In genomic region chr15:55968923-55969322, GRCh38 we compare ENCODE assay signal across 28 cellular contexts.
"Had no signal": no experiment of that assay in that cellular context is flagged by ENCODE, and none has a peak within 500 bp of the region (broad histone marks: within the 10 kb centered on the region; RNA-seq: fewer than 3 reads in every experiment).

No MANE protein-coding gene starts in this region.

- H3K27ac ChIP-seq: ascending aorta, dorsolateral prefrontal cortex, WERI-Rb-1 had no signal

- H3K9me3 Mint-ChIP-seq: activated CD4-positive, alpha-beta memory T cell treated with anti-CD3 and anti-CD28 coated beads, Interleukin-2, amount 10 ng/mL, durations not matched to agents 7 days and 5 days; activated naive CD4-positive, alpha-beta T cell treated with anti-CD3 and anti-CD28 coated beads, Interleukin-2, amount 10 ng/mL, durations not matched to agents 7 days and 5 days; central memory CD8-positive, alpha-beta T cell; dendritic cell treated with granulocyte-macrophage colony-stimulating factor and Interleukin-4, amounts not matched to agents 40 ng/mL and 50 ng/mL, for 4 days; T-helper 2 cell treated with Interferon-gamma antibody and Interleukin-4, amounts not matched to agents 5 μg/mL and 100 μg/mL, for 36 hours had no signal

- H3K4me3 ChIP-seq: ascending aorta, dorsolateral prefrontal cortex had no signal

- H3K4me1 Mint-ChIP-seq: activated CD4-positive, alpha-beta memory T cell treated with anti-CD3 and anti-CD28 coated beads, Interleukin-2, amount 10 ng/mL, durations not matched to agents 7 days and 5 days; activated CD4-positive, alpha-beta T cell treated with anti-CD3 and anti-CD28 coated beads, Interleukin-2, amount 10 ng/mL, durations not matched to agents 7 days and 5 days; activated naive CD4-positive, alpha-beta T cell treated with anti-CD3 and anti-CD28 coated beads, Interleukin-2, amount 10 ng/mL, durations not matched to agents 7 days and 5 days; activated naive CD8-positive, alpha-beta T cell treated with anti-CD3 and anti-CD28 coated beads, Interleukin-2, amount 10 ng/mL, durations not matched to agents 7 days and 5 days; brain; central memory CD8-positive, alpha-beta T cell; endodermal cell had no signal

- H3K27ac Mint-ChIP-seq: activated CD4-positive, alpha-beta memory T cell treated with anti-CD3 and anti-CD28 coated beads, Interleukin-2, amount 10 ng/mL, durations not matched to agents 7 days and 5 days; activated CD4-positive, alpha-beta T cell treated with anti-CD3 and anti-CD28 coated beads, Interleukin-2, amount 10 ng/mL, durations not matched to agents 7 days and 5 days; activated naive CD4-positive, alpha-beta T cell treated with anti-CD3 and anti-CD28 coated beads, Interleukin-2, amount 10 ng/mL, durations not matched to agents 7 days and 5 days; activated naive CD8-positive, alpha-beta T cell treated with anti-CD3 and anti-CD28 coated beads, Interleukin-2, amount 10 ng/mL, durations not matched to agents 7 days and 5 days; activated T-cell treated with anti-CD3 and anti-CD28 coated beads, Interleukin-2, amount 50 U/mL, for 24 hours; activated T-cell treated with anti-CD3 and anti-CD28 coated beads, Interleukin-2, amount 50 U/mL, for 72 hours; brain; dendritic cell treated with granulocyte-macrophage colony-stimulating factor and Interleukin-4, amounts not matched to agents 40 ng/mL and 50 ng/mL, for 4 days; endodermal cell; T-helper 17 cell; T-helper 2 cell treated with Interferon-gamma antibody and Interleukin-4, amounts not matched to agents 5 μg/mL and 100 μg/mL, for 36 hours had no signal

- H3K27me3 Mint-ChIP-seq: activated CD4-positive, alpha-beta memory T cell treated with anti-CD3 and anti-CD28 coated beads, Interleukin-2, amount 10 ng/mL, durations not matched to agents 7 days and 5 days; activated CD4-positive, alpha-beta T cell treated with anti-CD3 and anti-CD28 coated beads, Interleukin-2, amount 10 ng/mL, durations not matched to agents 7 days and 5 days; activated naive CD4-positive, alpha-beta T cell treated with anti-CD3 and anti-CD28 coated beads, Interleukin-2, amount 10 ng/mL, durations not matched to agents 7 days and 5 days; activated naive CD8-positive, alpha-beta T cell treated with anti-CD3 and anti-CD28 coated beads, Interleukin-2, amount 10 ng/mL, durations not matched to agents 7 days and 5 days; activated T-cell treated with anti-CD3 and anti-CD28 coated beads, Interleukin-2, amount 50 U/mL, for 24 hours; central memory CD8-positive, alpha-beta T cell; dendritic cell treated with granulocyte-macrophage colony-stimulating factor and Interleukin-4, amounts not matched to agents 40 ng/mL and 50 ng/mL, for 4 days; T-helper 17 cell had no signal

- H3K4me3 Mint-ChIP-seq: activated CD4-positive, alpha-beta memory T cell treated with anti-CD3 and anti-CD28 coated beads, Interleukin-2, amount 10 ng/mL, durations not matched to agents 7 days and 5 days; activated CD4-positive, alpha-beta T cell treated with anti-CD3 and anti-CD28 coated beads, Interleukin-2, amount 10 ng/mL, durations not matched to agents 7 days and 5 days; activated naive CD4-positive, alpha-beta T cell treated with anti-CD3 and anti-CD28 coated beads, Interleukin-2, amount 10 ng/mL, durations not matched to agents 7 days and 5 days; activated naive CD8-positive, alpha-beta T cell treated with anti-CD3 and anti-CD28 coated beads, Interleukin-2, amount 10 ng/mL, durations not matched to agents 7 days and 5 days; activated T-cell treated with anti-CD3 and anti-CD28 coated beads, Interleukin-2, amount 50 U/mL, for 24 hours; activated T-cell treated with anti-CD3 and anti-CD28 coated beads, Interleukin-2, amount 50 U/mL, for 72 hours; brain; central memory CD8-positive, alpha-beta T cell; dendritic cell treated with granulocyte-macrophage colony-stimulating factor and Interleukin-4, amounts not matched to agents 40 ng/mL and 50 ng/mL, for 4 days; endodermal cell; T-helper 17 cell; T-helper 2 cell treated with Interferon-gamma antibody and Interleukin-4, amounts not matched to agents 5 μg/mL and 100 μg/mL, for 36 hours had no signal

- DNase-seq: activated CD4-positive, alpha-beta memory T cell treated with anti-CD3 and anti-CD28 coated beads, Interleukin-2, amount 10 ng/mL, durations not matched to agents 7 days and 5 days; activated CD4-positive, alpha-beta T cell treated with anti-CD3 and anti-CD28 coated beads for 1 hour; activated CD4-positive, alpha-beta T cell treated with anti-CD3 and anti-CD28 coated beads for 4 hours; activated CD4-positive, alpha-beta T cell treated with anti-CD3 and anti-CD28 coated beads, Interleukin-2, amount 10 ng/mL, durations not matched to agents 7 days and 5 days; activated CD4-positive, alpha-beta T cell treated with anti-CD3 and anti-CD28 coated beads, Interleukin-2, amount 50 U/mL, for 4 hours; activated CD8-positive, alpha-beta memory T cell treated with anti-CD3 and anti-CD28 coated beads, Interleukin-2, amount 50 U/mL, for 48 hours; activated gamma-delta T cell; activated naive CD4-positive, alpha-beta T cell; activated naive CD4-positive, alpha-beta T cell treated with anti-CD3 and anti-CD28 coated beads, Interleukin-2, amount 10 ng/mL, durations not matched to agents 7 days and 5 days; activated naive CD8-positive, alpha-beta T cell treated with anti-CD3 and anti-CD28 coated beads, Interleukin-2, amount 10 ng/mL, durations not matched to agents 7 days and 5 days; activated T-cell treated with anti-CD3 and anti-CD28 coated beads for 4 hours; activated T-cell treated with anti-CD3 and anti-CD28 coated beads, Interleukin-2, amount 50 U/mL, for 24 hours; activated T-cell treated with anti-CD3 and anti-CD28 coated beads, Interleukin-2, amount 50 U/mL, for 72 hours; dorsolateral prefrontal cortex; effector memory CD4-positive, alpha-beta T cell; endodermal cell; foreskin fibroblast; head of caudate nucleus; T-helper 1 cell; T-helper 17 cell; T1000; WERI-Rb-1 had no signal

- H3K36me3 ChIP-seq: WERI-Rb-1 had no signal

- H3K27me3 ChIP-seq: ascending aorta, dorsolateral prefrontal cortex had no signal

- H3K9me3 ChIP-seq: ascending aorta had no signal

- H3K4me1 ChIP-seq: ascending aorta had no signal

- ATAC-seq: activated naive CD4-positive, alpha-beta T cell treated with anti-CD3 and anti-CD28 coated beads, Interleukin-2, amount 50 U/mL, for 72 hours; activated T-cell treated with anti-CD3 and anti-CD28 coated beads, Interleukin-2, amount 50 U/mL, for 72 hours; T-helper 17 cell had no signal
